In genomic region chr17:6503641-6504195, GRCh38 we compare ENCODE assay signal across 19 cellular contexts. TPM values are rescaled to one million over a fixed set of nuclear protein-coding genes. Genes with fewer than 3 reads are reported as not detected.
DNase-seq lines count a peak whose midpoint lies in the region; ATAC-seq and TF ChIP-seq lines count a peak whose summit lies in the region.
"Had no signal": no experiment of that assay in that cellular context is flagged by ENCODE, and none has a peak within 500 bp of the region (broad histone marks: within the 10 kb centered on the region; RNA-seq: fewer than 3 reads in every experiment).

No MANE protein-coding gene starts in this region.

- peaks cover 0 to 2% (median 0%) of the 10 kb centered on the region in 11 experiments; a peak in 3 of 22 replicates for H3K27me3 ChIP-seq in BLaER1 treated with 17β-estradiol and CSF1 and Interleukin-3, amounts not matched to agents 10 nM and 100 nM
- H3K27me3 ChIP-seq in sigmoid colon (no peaks in the 10 kb centered on the region), psoas muscle (ENCODE audit: insufficient read depth in 3 of 3, low read length in 2 of 3) (peaks cover 0 to 6% (median 3%) of the 10 kb centered on the region in 3 donors)

- no peak overlapping the region for H3K9ac ChIP-seq in BLaER1 treated with 17β-estradiol and CSF1 and Interleukin-3, amounts not matched to agents 10 nM and 100 nM

- intact Hi-C loops in sigmoid colon (cut with DNase I) (no loop called here), psoas muscle (cut with DNase I) (no loop called here)

- peaks cover under 1 to 26% (median 21%) of the 10 kb centered on the region in 10 experiments; a peak in 19 of 20 replicates for H3K4me1 ChIP-seq in BLaER1 treated with 17β-estradiol and CSF1 and Interleukin-3, amounts not matched to agents 10 nM and 100 nM
- H3K4me1 ChIP-seq in sigmoid colon (peaks cover 0 to 35% (median 27%) of the 10 kb centered on the region in 4 donors), psoas muscle (no peaks in the 10 kb centered on the region)

- ATAC-seq in HG02970 (IDR thresholded peaks at IDR 0.05; ENCODE audit: low FRiP score, unreplicated experiment) (no peak), psoas muscle (no peak)
- ATAC-seq: HepG2 had no signal

- H3K4me3 ChIP-seq in BLaER1 treated with 17β-estradiol and CSF1 and Interleukin-3, amounts not matched to agents 10 nM and 100 nM: no peak overlapping the region
- H3K4me3 ChIP-seq in coronary artery: no peak overlapping the region
- H3K4me3 ChIP-seq in sigmoid colon: no peak overlapping the region
- no peak overlapping the region for H3K4me3 ChIP-seq in psoas muscle

- no peaks in the 10 kb centered on the region; a peak in 1 of 22 replicates for H4K20me1 ChIP-seq in BLaER1 treated with 17β-estradiol and CSF1 and Interleukin-3, amounts not matched to agents 10 nM and 100 nM

- H3K9me3 ChIP-seq in BLaER1 treated with 17β-estradiol and CSF1 and Interleukin-3, amounts not matched to agents 10 nM and 100 nM (replicated peaks in 1 of 11): no peaks in the 10 kb centered on the region
- H3K9me3 ChIP-seq in sigmoid colon (no peaks in the 10 kb centered on the region), psoas muscle (no peaks in the 10 kb centered on the region)

- TF ChIP-seq POLR2A in sigmoid colon (IDR thresholded peaks at IDR 0.05): no peak

- DNase-seq in coronary artery (ENCODE audit: low spot score): peak; percentile 35
- DNase-seq in mesenteric fat pad (ENCODE audit: low spot score): peak; percentile 68
- peak; percentile 14 for DNase-seq in sigmoid colon
- DNase-seq in RPMI8226: no peak
- DNase-seq in anterior cingulate cortex (lab: John Stamatoyannopoulos, UW): no peak
- no peak for DNase-seq in psoas muscle
- DNase-seq: 8988T; AML-193; C1 segment of cervical spinal cord; CD4-positive, alpha-beta memory T cell; COR-L47; DMS153; DMS79 treated with DMSO at 0.1 percent for 48 hours; EL; HCEC 1CT; HFFc6 had no signal

- WGBS in sigmoid colon, 2 donors: 88 to 89% methylated on average over 7 of the region's 7 CpGs
- 89 to 93% (median 89%) methylated on average over 7 of the region's 7 CpGs for WGBS in psoas muscle, 3 donors

- no peak for TF ChIP-seq EP300 in sigmoid colon (IDR thresholded peaks at IDR 0.05)

- TF ChIP-seq CTCF in coronary artery (IDR thresholded peaks at IDR 0.05): no peak
- no peak for TF ChIP-seq CTCF in sigmoid colon (IDR thresholded peaks at IDR 0.05)
- TF ChIP-seq CTCF in psoas muscle (IDR thresholded peaks at IDR 0.05): no peak

- no peaks in the 10 kb centered on the region for H3K36me3 ChIP-seq in BLaER1 treated with 17β-estradiol and CSF1 and Interleukin-3, amounts not matched to agents 10 nM and 100 nM
- peaks cover 0 to 8% (median 2%) of the 10 kb centered on the region in 4 donors for H3K36me3 ChIP-seq in sigmoid colon
- no peaks in the 10 kb centered on the region for H3K36me3 ChIP-seq in psoas muscle (ENCODE audit: insufficient read depth in 1 of 2, low read depth in 1 of 2)

- peak overlapping the region in 9 of 11 experiments; percentile 9 to 60 (median 49); a peak in 16 of 22 replicates for H3K4me2 ChIP-seq in BLaER1 treated with 17β-estradiol and CSF1 and Interleukin-3, amounts not matched to agents 10 nM and 100 nM

- H3K27ac ChIP-seq in BLaER1 treated with 17β-estradiol and CSF1 and Interleukin-3, amounts not matched to agents 10 nM and 100 nM: no peak overlapping the region
- H3K27ac ChIP-seq in coronary artery: no peak overlapping the region
- H3K27ac ChIP-seq in sigmoid colon: no peak overlapping the region
- H3K27ac ChIP-seq in psoas muscle: no peak overlapping the region

RNA-seq across cellular contexts. Expression of gene PITPNM3, which starts 52.6 kb away (rescaled TPM):
- total RNA-seq in mesenteric fat pad (1.1 TPM), sigmoid colon (10 to 100 TPM in 1 of 4 donors, 1 to 10 TPM in 3; 4.3 to 13.6 (median 8.0) TPM), psoas muscle (under 1 TPM; 0.32 to 0.65 (median 0.53) TPM)
- polyA plus RNA-seq in sigmoid colon (1 to 10 TPM; 3.6 to 5.7 (median 4.6) TPM), psoas muscle (under 1 TPM; 0.08 to 0.31 (median 0.27) TPM)

RNA-seq across cellular contexts. Expression of gene PIMREG, which starts 59.5 kb away (rescaled TPM):
- total RNA-seq in mesenteric fat pad (not detected), sigmoid colon (not detected), psoas muscle (under 1 TPM in 1 of 4 donors, not detected in 3; 0.38 TPM)
- polyA plus RNA-seq in sigmoid colon (1 to 10 TPM in 2 of 3 donors, not detected in 1; 2.5 to 7.8 TPM), psoas muscle (under 1 TPM in 2 of 3 donors, not detected in 1; 0.18 to 0.21 TPM)
- total RNA-seq: CD4-positive, alpha-beta memory T cell had no signal
- polyA plus RNA-seq: CD4-positive, alpha-beta memory T cell had no signal

Comparison
In these comparisons a context has a peak if more than half of its experiments do, and no peak if none do; other contexts are left out.
1. DNase-seq: peak in coronary artery (single experiment), mesenteric fat pad (single experiment) and sigmoid colon (single experiment); none in RPMI8226 (single experiment), anterior cingulate cortex (0 of 58) and psoas muscle (0 of 2).